In the genomic region with DNA sequence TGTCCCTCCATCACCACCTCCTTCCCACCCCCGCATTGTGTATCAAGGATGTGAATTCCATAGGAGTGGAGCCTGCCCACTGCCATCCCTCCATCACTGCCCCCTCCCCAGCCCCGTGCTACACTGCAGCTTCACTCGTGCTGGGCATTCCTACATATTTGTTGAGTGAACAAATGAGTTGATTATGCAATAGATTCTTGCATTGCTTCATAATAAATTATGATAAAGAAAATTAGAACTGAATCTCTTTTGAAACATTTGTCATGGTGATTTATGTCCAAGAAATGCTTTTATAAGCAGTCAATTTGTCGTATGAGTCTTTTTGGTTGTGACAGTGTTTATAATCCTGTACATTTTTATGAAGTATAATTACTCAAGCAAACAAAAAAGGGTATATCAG, we compare ENCODE assay signal across 33 cellular contexts.
"Had no signal": no experiment of that assay in that cellular context is flagged by ENCODE, and none has a peak within 500 bp of the region (broad histone marks: within the 10 kb centered on the region; RNA-seq: fewer than 3 reads in every experiment).

No MANE protein-coding gene starts in this region.

- H3K27me3 ChIP-seq: ascending aorta, cardiac muscle cell had no signal

- FAIRE-seq: bronchial epithelial cell, TTC549 had no signal

- H3K4me3 ChIP-seq: ascending aorta, cardiac muscle cell had no signal

- H3K9me3 ChIP-seq: ascending aorta had no signal

- ATAC-seq: activated CD8-positive, alpha-beta T cell treated with anti-CD3 and anti-CD28 coated beads for 36 hours; activated naive CD4-positive, alpha-beta T cell treated with anti-CD3 and anti-CD28 coated beads, Interleukin-2, amount 50 U/mL, for 72 hours; activated T-cell treated with anti-CD3 and anti-CD28 coated beads, Interleukin-2, amount 50 U/mL, for 4 hours; activated T-cell treated with anti-CD3 and anti-CD28 coated beads, Interleukin-2, amount 50 U/mL, for 72 hours; activated T-helper 17 cell treated with anti-CD3 and anti-CD28 coated beads, Interleukin-2, amount 50 U/mL, for 72 hours had no signal

- H3K4me1 ChIP-seq: ascending aorta had no signal

- H3K36me3 ChIP-seq: ascending aorta, cardiac muscle cell had no signal

- DNase-seq: activated B cell treated with CpG ODN at 0.5 μM for 24 hours; activated CD4-positive, alpha-beta memory T cell treated with anti-CD3 and anti-CD28 coated beads for 36 hours; activated CD4-positive, alpha-beta T cell treated with anti-CD3 and anti-CD28 coated beads for 4 hours; activated CD4-positive, alpha-beta T cell treated with anti-CD3 and anti-CD28 coated beads, Interleukin-2, amount 10 ng/mL, durations not matched to agents 24 days and 14 days; activated CD4-positive, alpha-beta T cell treated with anti-CD3 and anti-CD28 coated beads, Interleukin-2, amount 50 U/mL, for 1 hour; activated CD4-positive, alpha-beta T cell treated with anti-CD3 and anti-CD28 coated beads, Interleukin-2, amount 50 U/mL, for 4 hours; activated CD4-positive, CD25-positive, alpha-beta regulatory T cell treated with anti-CD3 and anti-CD28 coated beads, Interleukin-2, amount 50 U/mL, for 72 hours; activated CD8-positive, alpha-beta memory T cell treated with anti-CD3 and anti-CD28 coated beads, Interleukin-2, amount 50 U/mL, for 4 hours; activated CD8-positive, alpha-beta T cell treated with anti-CD3 and anti-CD28 coated beads for 36 hours; activated effector memory CD4-positive, alpha-beta T cell treated with anti-CD3 and anti-CD28 coated beads, Interleukin-2, amount 50 U/mL, for 16 hours; activated gamma-delta T cell treated with Interleukin-2 at 50 U/mL for 16 hours; activated naive CD4-positive, alpha-beta T cell; activated naive CD4-positive, alpha-beta T cell treated with anti-CD3 and anti-CD28 coated beads for 36 hours; activated naive CD4-positive, alpha-beta T cell treated with anti-CD3 and anti-CD28 coated beads, Interleukin-2, amount 50 U/mL, for 16 hours; activated naive CD8-positive, alpha-beta T cell treated with anti-CD3 and anti-CD28 coated beads for 36 hours; activated T-cell treated with anti-CD3 and anti-CD28 coated beads for 4 hours; activated T-cell treated with anti-CD3 and anti-CD28 coated beads, Interleukin-2, amount 50 U/mL, for 1 hour; activated T-cell treated with anti-CD3 and anti-CD28 coated beads, Interleukin-2, amount 50 U/mL, for 4 hours; activated T-cell treated with anti-CD3 and anti-CD28 coated beads, Interleukin-2, amount 50 U/mL, for 72 hours; amygdala; anterior cingulate cortex; caudate nucleus; cerebellar nuclear complex; T-helper 1 cell; T-helper 2 cell; T-helper 9 cell had no signal

- H3K27ac ChIP-seq: ascending aorta, cardiac muscle cell, VCaP had no signal
